Comparison of ENCODE assay signal across 26 cellular contexts in genomic region chr12:113170457-113170856, GRCh38. TPM values are rescaled to one million over a fixed set of nuclear protein-coding genes. Genes with fewer than 3 reads are reported as not detected.
"Had no signal": no experiment of that assay in that cellular context is flagged by ENCODE, and none has a peak within 500 bp of the region (broad histone marks: within the 10 kb centered on the region; RNA-seq: fewer than 3 reads in every experiment).

No MANE protein-coding gene starts in this region.

- H3K4me3 ChIP-seq: cardiac muscle cell, MG63 had no signal

- H3K9me3 Mint-ChIP-seq: activated CD4-positive, alpha-beta T cell treated with anti-CD3 and anti-CD28 coated beads, Interleukin-2, amount 10 ng/mL, durations not matched to agents 24 days and 14 days; activated naive CD4-positive, alpha-beta T cell treated with anti-CD3 and anti-CD28 coated beads, Interleukin-2, amount 10 ng/mL, durations not matched to agents 7 days and 5 days; activated naive CD8-positive, alpha-beta T cell treated with anti-CD3 and anti-CD28 coated beads for 36 hours; activated T-helper 17 cell treated with anti-CD3 and anti-CD28 coated beads, Interleukin-2, amount 50 U/mL, for 72 hours; T-cell had no signal

- H3K9me3 ChIP-seq: MG63 had no signal

- ATAC-seq: activated CD8-positive, alpha-beta memory T cell treated with anti-CD3 and anti-CD28 coated beads, Interleukin-2, amount 10 ng/mL, durations not matched to agents 7 days and 5 days; activated T-helper 17 cell treated with anti-CD3 and anti-CD28 coated beads, Interleukin-2, amount 50 U/mL, for 72 hours; T-cell had no signal

- H3K4me3 Mint-ChIP-seq: activated CD4-positive, alpha-beta T cell treated with anti-CD3 and anti-CD28 coated beads, Interleukin-2, amount 10 ng/mL, durations not matched to agents 24 days and 14 days; activated CD8-positive, alpha-beta memory T cell treated with anti-CD3 and anti-CD28 coated beads, Interleukin-2, amount 10 ng/mL, durations not matched to agents 7 days and 5 days; activated naive CD4-positive, alpha-beta T cell treated with anti-CD3 and anti-CD28 coated beads, Interleukin-2, amount 10 ng/mL, durations not matched to agents 7 days and 5 days; activated naive CD8-positive, alpha-beta T cell treated with anti-CD3 and anti-CD28 coated beads for 36 hours; activated T-helper 17 cell treated with anti-CD3 and anti-CD28 coated beads, Interleukin-2, amount 50 U/mL, for 72 hours; T-cell had no signal

- H3K27ac ChIP-seq: brain microvascular endothelial cell, cardiac muscle cell, KMS-11 had no signal

- H3K27me3 Mint-ChIP-seq: activated CD4-positive, alpha-beta T cell treated with anti-CD3 and anti-CD28 coated beads, Interleukin-2, amount 10 ng/mL, durations not matched to agents 24 days and 14 days; activated CD8-positive, alpha-beta memory T cell treated with anti-CD3 and anti-CD28 coated beads, Interleukin-2, amount 10 ng/mL, durations not matched to agents 7 days and 5 days; activated naive CD4-positive, alpha-beta T cell treated with anti-CD3 and anti-CD28 coated beads, Interleukin-2, amount 10 ng/mL, durations not matched to agents 7 days and 5 days; activated naive CD8-positive, alpha-beta T cell treated with anti-CD3 and anti-CD28 coated beads for 36 hours; activated T-helper 17 cell treated with anti-CD3 and anti-CD28 coated beads, Interleukin-2, amount 50 U/mL, for 72 hours; T-cell had no signal

- H3K27ac Mint-ChIP-seq: activated CD4-positive, alpha-beta T cell treated with anti-CD3 and anti-CD28 coated beads, Interleukin-2, amount 10 ng/mL, durations not matched to agents 24 days and 14 days; activated CD8-positive, alpha-beta memory T cell treated with anti-CD3 and anti-CD28 coated beads, Interleukin-2, amount 10 ng/mL, durations not matched to agents 7 days and 5 days; activated naive CD4-positive, alpha-beta T cell treated with anti-CD3 and anti-CD28 coated beads, Interleukin-2, amount 10 ng/mL, durations not matched to agents 7 days and 5 days; activated naive CD8-positive, alpha-beta T cell treated with anti-CD3 and anti-CD28 coated beads for 36 hours; activated T-helper 17 cell treated with anti-CD3 and anti-CD28 coated beads, Interleukin-2, amount 50 U/mL, for 72 hours; T-cell had no signal

- H3K4me1 Mint-ChIP-seq: activated naive CD4-positive, alpha-beta T cell treated with anti-CD3 and anti-CD28 coated beads, Interleukin-2, amount 10 ng/mL, durations not matched to agents 7 days and 5 days; activated naive CD8-positive, alpha-beta T cell treated with anti-CD3 and anti-CD28 coated beads for 36 hours; activated T-helper 17 cell treated with anti-CD3 and anti-CD28 coated beads, Interleukin-2, amount 50 U/mL, for 72 hours had no signal

- H3K27me3 ChIP-seq: brain microvascular endothelial cell, cardiac muscle cell, MG63 had no signal

- DNase-seq: activated CD4-positive, alpha-beta T cell treated with anti-CD3 and anti-CD28 coated beads for 1 hour; activated CD4-positive, alpha-beta T cell treated with anti-CD3 and anti-CD28 coated beads, Interleukin-2, amount 10 ng/mL, durations not matched to agents 24 days and 14 days; activated CD4-positive, alpha-beta T cell treated with anti-CD3 and anti-CD28 coated beads, Interleukin-2, amount 50 U/mL, for 48 hours; activated CD8-positive, alpha-beta memory T cell treated with anti-CD3 and anti-CD28 coated beads, Interleukin-2, amount 10 ng/mL, durations not matched to agents 7 days and 5 days; activated gamma-delta T cell; activated naive CD4-positive, alpha-beta T cell treated with anti-CD3 and anti-CD28 coated beads, Interleukin-2, amount 10 ng/mL, durations not matched to agents 7 days and 5 days; activated naive CD8-positive, alpha-beta T cell treated with anti-CD3 and anti-CD28 coated beads for 36 hours; activated T-cell treated with anti-CD3 and anti-CD28 coated beads, Interleukin-2, amount 50 U/mL, for 48 hours; brain microvascular endothelial cell; MG63; MV-4-11; NCI-H1092 treated with DMSO at 0.1 percent for 48 hours; NCI-H1417 treated with DMSO at 0.1 percent for 48 hours; NCI-H1694; NCI-H2029; NCI-H2107; NCI-H2171 treated with DMSO at 0.1 percent for 48 hours; NCI-H226; NCI-H510A treated with DMSO at 0.1 percent for 48 hours; NCI-H69; SIG-M5; T-cell had no signal

- H3K9ac ChIP-seq: KMS-11 had no signal

RNA-seq across cellular contexts. Expression of gene CFAP73, which starts 20.9 kb away (rescaled TPM):
- total RNA-seq: activated CD4-positive, alpha-beta T cell treated with anti-CD3 and anti-CD28 coated beads, Interleukin-2, amount 10 ng/mL, durations not matched to agents 24 days and 14 days; activated CD8-positive, alpha-beta memory T cell treated with anti-CD3 and anti-CD28 coated beads, Interleukin-2, amount 10 ng/mL, durations not matched to agents 7 days and 5 days; cardiac muscle cell; RPMI7951 had no signal

RNA-seq across cellular contexts. Expression of gene RASAL1, which starts 34.9 kb away (rescaled TPM):
- total RNA-seq: activated CD8-positive, alpha-beta memory T cell treated with anti-CD3 and anti-CD28 coated beads, Interleukin-2, amount 10 ng/mL, durations not matched to agents 7 days and 5 days; RPMI7951 had no signal
